Comparison of ENCODE assay signal across 17 cellular contexts in the genomic region with DNA sequence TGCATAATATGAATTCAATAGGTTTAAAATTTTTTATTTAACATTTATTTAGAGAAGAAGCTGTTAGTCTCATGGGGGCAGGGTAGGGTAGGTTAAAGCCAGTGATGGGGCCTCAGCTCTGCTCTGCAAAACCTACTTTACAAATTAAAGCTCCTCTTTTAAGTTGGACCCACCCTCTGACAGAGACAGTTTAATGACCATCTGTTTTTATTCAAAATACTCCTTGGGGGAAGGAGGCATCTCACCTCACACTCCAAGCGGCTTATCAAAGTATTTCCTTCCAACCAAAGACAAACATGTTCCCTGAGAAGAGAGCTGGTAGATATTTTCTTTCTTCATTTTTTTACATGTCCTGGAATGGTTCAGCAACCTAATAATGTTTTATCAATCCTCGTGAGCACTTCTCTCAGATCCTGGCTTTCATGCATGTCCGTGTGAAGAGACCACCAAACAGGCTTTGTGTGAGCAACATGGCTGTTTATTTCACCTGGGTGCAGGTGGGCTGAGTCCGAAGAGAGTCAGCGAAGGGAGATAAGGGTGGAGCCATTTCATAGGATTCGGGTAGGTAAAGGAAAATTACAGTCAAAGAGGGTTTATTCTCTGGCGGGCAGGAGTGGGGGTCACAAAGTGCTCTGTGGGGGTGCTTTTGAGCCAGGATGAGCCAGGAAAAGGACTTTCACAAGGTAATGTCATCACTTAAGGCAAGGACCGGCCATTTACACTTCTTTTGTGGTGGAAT.
DNase-seq lines count a peak whose midpoint lies in the region; ATAC-seq and TF ChIP-seq lines count a peak whose summit lies in the region.
"Had no signal": no experiment of that assay in that cellular context is flagged by ENCODE, and none has a peak within 500 bp of the region (broad histone marks: within the 10 kb centered on the region; RNA-seq: fewer than 3 reads in every experiment).

No MANE protein-coding gene starts in this region.

- H3K9me2 ChIP-seq in GM23248 (ENCODE audit: insufficient read depth), result no peaks in the 10 kb centered on the region

- no peak overlapping the region for H3K14ac ChIP-seq in H9 (ENCODE audit: insufficient read depth, low read length)

- H3K27ac ChIP-seq in H9 (ENCODE audit: insufficient read length, low read depth, low read length) (peak overlapping the region; percentile 96), WERI-Rb-1 (no peak overlapping the region), iPS DF 6.9 (ENCODE audit: low read length) (peak overlapping the region; percentile 62), GM23248 (no peak overlapping the region)
- H3K27ac ChIP-seq: Peyer's patch, SK-N-MC had no signal

- no peaks in the 10 kb centered on the region for H3K9me3 ChIP-seq in H9 (ENCODE audit: control insufficient read depth, low read depth, low read length)
- no peaks in the 10 kb centered on the region for H3K9me3 ChIP-seq in WERI-Rb-1 (ENCODE audit: severe bottlenecking)
- H3K9me3 ChIP-seq in iPS DF 6.9 (ENCODE audit: control insufficient read depth, insufficient read depth, low read length), result no peaks in the 10 kb centered on the region
- H3K9me3 ChIP-seq in GM23248 (ENCODE audit: low read depth), result no peaks in the 10 kb centered on the region
- H3K9me3 ChIP-seq: Peyer's patch had no signal

- H3K79me2 ChIP-seq in H9 (ENCODE audit: insufficient read depth, low read length) (no peaks in the 10 kb centered on the region), GM23248 (ENCODE audit: insufficient read depth) (no peaks in the 10 kb centered on the region)

- no peak overlapping the region for H2BK120ac ChIP-seq in H9 (ENCODE audit: low read depth, low read length, poor library complexity, severe bottlenecking)

- H4K20me1 ChIP-seq in H9 (ENCODE audit: control insufficient read depth, insufficient read depth, insufficient read length), result no peaks in the 10 kb centered on the region
- no peaks in the 10 kb centered on the region for H4K20me1 ChIP-seq in GM23248 (ENCODE audit: insufficient read depth)

- H3F3A ChIP-seq in GM23248 (ENCODE audit: insufficient read depth), result no peaks in the 10 kb centered on the region

- H3K9ac ChIP-seq in H9 (ENCODE audit: extremely low read depth, insufficient read length, low read length), result peak overlapping the region; percentile 58
- H3K9ac ChIP-seq in GM23248, result no peak overlapping the region

- peaks cover 11 to 17% (median 16%) of the 10 kb centered on the region in 3 experiments for H3K36me3 Mint-ChIP-seq in H9 (ENCODE audit: insufficient read depth in 1 of 3, low read depth in 3 of 3)
- H3K36me3 Mint-ChIP-seq in mesothelial cell of epicardium, result peaks cover 5% of the 10 kb centered on the region
- peaks cover 0 to 2% of the 10 kb centered on the region in 2 donors for H3K36me3 Mint-ChIP-seq in activated T-cell treated with anti-CD3 and anti-CD28 coated beads, Interleukin-2, amount 50 U/mL, for 72 hours (ENCODE audit: insufficient read depth in 2 of 2)

- no peak overlapping the region for H3K56ac ChIP-seq in H9 (ENCODE audit: insufficient read length, low read depth, low read length)

- H3K18ac ChIP-seq in H9 (ENCODE audit: insufficient read length, low read depth, low read length), result no peak overlapping the region

- H2BK20ac ChIP-seq in H9 (ENCODE audit: low read depth, low read length, poor library complexity, severe bottlenecking), result no peak overlapping the region

- peak overlapping the region; percentile 96 to 98 (median 98) for H3K27ac Mint-ChIP-seq in H9
- H3K27ac Mint-ChIP-seq in mesothelial cell of epicardium, result peak overlapping the region; percentile 86
- H3K27ac Mint-ChIP-seq in activated T-cell treated with anti-CD3 and anti-CD28 coated beads, Interleukin-2, amount 50 U/mL, for 72 hours, result no peak overlapping the region

- H3K4me3 Mint-ChIP-seq in H9 (peak overlapping the region; percentile 52 to 72), mesothelial cell of epicardium (no peak overlapping the region)
- no peak overlapping the region for H3K4me3 Mint-ChIP-seq in activated T-cell treated with anti-CD3 and anti-CD28 coated beads, Interleukin-2, amount 50 U/mL, for 72 hours

- TF ChIP-seq CTCF in H9 (conservative IDR thresholded peaks at IDR 0.05) (no peak), WERI-Rb-1 (IDR thresholded peaks at IDR 0.05; ENCODE audit: low read depth, low read length) (no peak), mesothelial cell of epicardium (IDR thresholded peaks at IDR 0.05; ENCODE audit: unreplicated experiment) (no peak)

- no peak overlapping the region for H3T11ph ChIP-seq in H9 (ENCODE audit: low read length)

- H3K36me3 ChIP-seq in WERI-Rb-1 (no peaks in the 10 kb centered on the region), iPS DF 6.9 (ENCODE audit: control insufficient read depth, insufficient read depth, low read length) (no peaks in the 10 kb centered on the region), GM23248 (ENCODE audit: low read depth) (no peaks in the 10 kb centered on the region)
- H3K36me3 ChIP-seq: Peyer's patch had no signal

- peak overlapping the region; percentile 23 for H2AK5ac ChIP-seq in H9 (ENCODE audit: insufficient read length, low read length)

- no peak for ATAC-seq in activated T-cell treated with anti-CD3 and anti-CD28 coated beads, Interleukin-2, amount 50 U/mL, for 72 hours (replicated peaks in 1 of 2)
- ATAC-seq: HCT116, Right ventricle myocardium inferior had no signal

- no CpG with 5 or more reads among the region's 8 CpGs for WGBS in H9 (ENCODE audit: extremely low coverage, insufficient read length, low lambda C conversion rate)
- no CpG with 5 or more reads among the region's 8 CpGs for WGBS in iPS DF 6.9 (ENCODE audit: insufficient coverage, insufficient read length)
- 92 to 93% methylated on average over 7 of the region's 8 CpGs for WGBS in GM23248 (ENCODE audit: low coverage in 1 of 2, low lambda C conversion rate in 2 of 2, missing lambda C conversion rate in 2 of 2), 2 experiments

- no peak overlapping the region for H2BK12ac ChIP-seq in H9 (ENCODE audit: insufficient read length, low read depth, low read length)

- no peak overlapping the region for H2BK5ac ChIP-seq in H9 (ENCODE audit: insufficient read length, low read length)

- H3K4ac ChIP-seq in H9 (ENCODE audit: low read depth, low read length), result no peak overlapping the region

- DNase-seq in H9 (peak; percentile 64), WERI-Rb-1 (peak; percentile 13), iPS DF 6.9 (ENCODE audit: low read depth, low spot score) (peak; percentile 55), mesothelial cell of epicardium (ENCODE audit: low spot score in 2 of 2, unreplicated experiment in 2 of 2) (no peak), GM23248 (no peak)
- no peak for DNase-seq in activated T-cell treated with anti-CD3 and anti-CD28 coated beads, Interleukin-2, amount 50 U/mL, for 72 hours
- no peak for DNase-seq in activated CD4-positive, alpha-beta T cell treated with anti-CD3 and anti-CD28 coated beads, Interleukin-2, amount 50 U/mL, for 4 hours
- DNase-seq: C1 segment of cervical spinal cord, KBM-7, MV-4-11, NCI-H1417 treated with DMSO at 0.1 percent for 48 hours, NCI-H2029, NCI-H2171 treated with DMSO at 0.1 percent for 48 hours, Peyer's patch had no signal

- no peak overlapping the region for H4K5ac ChIP-seq in H9 (ENCODE audit: insufficient read length, low read depth, low read length)

- no peak overlapping the region for H4K8ac ChIP-seq in H9 (replicated peaks; ENCODE audit: insufficient read length, low read depth, low read length)

- peaks cover 15 to 17% of the 10 kb centered on the region in 2 experiments for H3K9me3 Mint-ChIP-seq in H9
- peaks cover 18% of the 10 kb centered on the region for H3K9me3 Mint-ChIP-seq in mesothelial cell of epicardium
- peaks cover 0 to 4% of the 10 kb centered on the region in 2 donors for H3K9me3 Mint-ChIP-seq in activated T-cell treated with anti-CD3 and anti-CD28 coated beads, Interleukin-2, amount 50 U/mL, for 72 hours

- no peak overlapping the region for H2BK15ac ChIP-seq in H9 (ENCODE audit: low read depth, low read length)

- H3K27me3 Mint-ChIP-seq in H9 (ENCODE audit: low read depth) (peaks cover 3% of the 10 kb centered on the region), mesothelial cell of epicardium (ENCODE audit: low read depth) (no peaks in the 10 kb centered on the region)
- H3K27me3 Mint-ChIP-seq in activated T-cell treated with anti-CD3 and anti-CD28 coated beads, Interleukin-2, amount 50 U/mL, for 72 hours (ENCODE audit: low read depth), result no peaks in the 10 kb centered on the region

- H3K4me2 ChIP-seq in H9 (ENCODE audit: insufficient read depth, insufficient read length, low read length) (peak overlapping the region; percentile 79), GM23248 (ENCODE audit: unreplicated experiment) (no peak overlapping the region)

- H3K4me1 ChIP-seq in H9 (ENCODE audit: insufficient read depth, low read length), result peaks cover 3% of the 10 kb centered on the region; the same call in 1 of the 2 replicates
- H3K4me1 ChIP-seq in iPS DF 6.9 (ENCODE audit: control insufficient read depth, insufficient read depth, low read length), result no peaks in the 10 kb centered on the region; the same call in 1 of the 2 replicates
- H3K4me1 ChIP-seq in GM23248 (ENCODE audit: insufficient read depth), result no peaks in the 10 kb centered on the region
- H3K4me1 ChIP-seq: Peyer's patch had no signal

- H4K91ac ChIP-seq in H9 (ENCODE audit: insufficient read length, low read depth, low read length), result no peak overlapping the region

- in situ Hi-C loops in GM23248 (cut with MboI), result no loop called here

- peaks cover 24 to 39% of the 10 kb centered on the region in 2 experiments for H3K4me1 Mint-ChIP-seq in H9
- peaks cover 9% of the 10 kb centered on the region for H3K4me1 Mint-ChIP-seq in mesothelial cell of epicardium
- no peaks in the 10 kb centered on the region for H3K4me1 Mint-ChIP-seq in activated T-cell treated with anti-CD3 and anti-CD28 coated beads, Interleukin-2, amount 50 U/mL, for 72 hours (ENCODE audit: low read depth)

- H3K27me3 ChIP-seq in H9 (ENCODE audit: insufficient read depth, low read length), result no peaks in the 10 kb centered on the region
- H3K27me3 ChIP-seq in WERI-Rb-1 (ENCODE audit: insufficient read depth, low read depth, severe bottlenecking), result no peaks in the 10 kb centered on the region
- no peaks in the 10 kb centered on the region for H3K27me3 ChIP-seq in iPS DF 6.9 (ENCODE audit: control insufficient read depth, insufficient read depth, low read length)
- H3K27me3 ChIP-seq in GM23248 (replicated peaks; ENCODE audit: insufficient read depth), result no peaks in the 10 kb centered on the region
- H3K27me3 ChIP-seq: Peyer's patch had no signal

- H3K4me3 ChIP-seq in WERI-Rb-1 (ENCODE audit: low read depth, low read length) (no peak overlapping the region), iPS DF 6.9 (ENCODE audit: low read length) (no peak overlapping the region; the same call in 1 of the 2 replicates), GM23248 (no peak overlapping the region)
- H3K4me3 ChIP-seq: Peyer's patch, SK-N-MC had no signal

- H3K23me2 ChIP-seq in H9 (ENCODE audit: insufficient read length, low read depth, low read length, poor library complexity, severe bottlenecking), result no peaks in the 10 kb centered on the region

- H3K79me1 ChIP-seq in H9 (ENCODE audit: insufficient read depth, low read depth, low read length, poor library complexity, severe bottlenecking), result no peaks in the 10 kb centered on the region

- H2AFZ ChIP-seq in H9 (ENCODE audit: low read length), result no peak overlapping the region
- no peak overlapping the region for H2AFZ ChIP-seq in GM23248

- no peak overlapping the region for H3K23ac ChIP-seq in H9 (ENCODE audit: insufficient read length, low read depth, low read length)

Comparison
In these comparisons a context has a peak if more than half of its experiments do, and no peak if none do; other contexts are left out.
1. DNase-seq: peak in H9 (single experiment), WERI-Rb-1 (single experiment) and iPS DF 6.9 (single experiment); none in mesothelial cell of epicardium (0 of 2), activated T-cell treated with anti-CD3 and anti-CD28 coated beads, Interleukin-2, amount 50 U/mL, for 72 hours (0 of 2), activated CD4-positive, alpha-beta T cell treated with anti-CD3 and anti-CD28 coated beads, Interleukin-2, amount 50 U/mL, for 4 hours (0 of 2) and GM23248 (single experiment).
2. H3K27ac ChIP-seq: peak in H9 (single experiment) and iPS DF 6.9 (single experiment); none in WERI-Rb-1 (single experiment) and GM23248 (single experiment).
3. H3K4me3 Mint-ChIP-seq: peak in H9 (2 of 2); none in mesothelial cell of epicardium (single experiment) and activated T-cell treated with anti-CD3 and anti-CD28 coated beads, Interleukin-2, amount 50 U/mL, for 72 hours (0 of 2).